15 cellular contexts compared by ENCODE assay signal in the genomic region with DNA sequence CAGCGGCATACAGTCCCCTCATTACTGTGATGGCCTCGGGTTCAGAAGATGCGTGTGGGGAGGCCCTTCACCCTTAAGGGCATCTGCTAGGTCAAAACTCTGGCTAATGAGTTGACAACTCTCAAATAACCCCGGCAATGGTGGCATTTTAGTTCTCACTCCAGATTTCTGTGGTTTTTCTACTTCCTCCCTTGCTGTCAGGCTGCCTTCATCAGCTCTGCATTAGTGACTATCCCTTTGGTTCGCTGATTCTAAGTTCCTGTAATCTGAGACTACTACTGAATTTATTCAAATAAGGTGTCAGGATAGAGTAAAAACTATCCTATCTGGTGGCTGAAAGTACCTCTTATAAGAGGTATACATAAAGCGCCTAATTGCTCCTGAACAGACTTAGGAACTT.
DNase-seq lines count a peak whose midpoint lies in the region; ATAC-seq, FAIRE-seq and TF ChIP-seq lines count a peak whose summit lies in the region.
"Had no signal": no experiment of that assay in that cellular context is flagged by ENCODE, and none has a peak within 500 bp of the region (broad histone marks: within the 10 kb centered on the region; RNA-seq: fewer than 3 reads in every experiment).

No MANE protein-coding gene starts in this region.

- H3K36me3 Mint-ChIP-seq in nephron progenitor cell (ENCODE audit: low read depth), result no peaks in the 10 kb centered on the region

- H3K4me3 Mint-ChIP-seq in nephron progenitor cell, result no peak overlapping the region

- WGBS in prostate gland, result 78% methylated on average over 6 of the region's 6 CpGs
- 68 to 75% (median 71%) methylated on average over 6 of the region's 6 CpGs for WGBS in small intestine, 3 donors

- no peak for TF ChIP-seq CTCF in nephron progenitor cell (IDR thresholded peaks at IDR 0.05)
- TF ChIP-seq CTCF in prostate gland (IDR thresholded peaks at IDR 0.05), result no peak

- no peaks in the 10 kb centered on the region for H3K9me3 Mint-ChIP-seq in nephron progenitor cell

- peaks cover 24% of the 10 kb centered on the region for H3K4me1 Mint-ChIP-seq in nephron progenitor cell

- no peak for FAIRE-seq in small intestine (lab: Jason Lieb, UNC)

- H3K4me1 ChIP-seq in prostate gland (replicated peaks) (no peaks in the 10 kb centered on the region), small intestine (ENCODE audit: control insufficient read depth in 2 of 2, insufficient read depth in 1 of 2, low read depth in 1 of 2, low read length in 1 of 2) (no peaks in the 10 kb centered on the region)
- H3K4me1 ChIP-seq: psoas muscle had no signal

- no peak for TF ChIP-seq POLR2A in prostate gland (IDR thresholded peaks at IDR 0.05)

- no peaks in the 10 kb centered on the region for H3K36me3 ChIP-seq in prostate gland
- H3K36me3 ChIP-seq in small intestine (ENCODE audit: control insufficient read depth in 2 of 2, insufficient read depth in 2 of 2, low read length in 2 of 2), result no peaks in the 10 kb centered on the region

- intact Hi-C loops in prostate gland (cut with DNase I), result no loop called here

- H3K27ac ChIP-seq in prostate gland (no peak overlapping the region), small intestine (ENCODE audit: low read depth in 1 of 2, low read length in 1 of 2) (no peak overlapping the region)
- H3K27ac ChIP-seq: 22Rv1, epithelial cell of prostate, psoas muscle had no signal

- H3K27me3 Mint-ChIP-seq in nephron progenitor cell (ENCODE audit: low read depth, poor library complexity), result no peaks in the 10 kb centered on the region

- H3K9me3 ChIP-seq in prostate gland (no peaks in the 10 kb centered on the region), small intestine (ENCODE audit: control insufficient read depth, low read depth) (no peaks in the 10 kb centered on the region)
- H3K9me3 ChIP-seq: psoas muscle had no signal

- no peaks in the 10 kb centered on the region for H3K27me3 ChIP-seq in prostate gland (replicated peaks; ENCODE audit: insufficient read depth)
- peaks cover 0 to 2% of the 10 kb centered on the region in 2 donors for H3K27me3 ChIP-seq in small intestine (ENCODE audit: control insufficient read depth in 2 of 2, insufficient read depth in 2 of 2, low read length in 2 of 2)

- DNase-seq in NCI-H2107 treated with DMSO at 0.1 percent for 48 hours (lab: John Stamatoyannopoulos, UW; ENCODE audit: unreplicated experiment) (peak; percentile 12), NCI-H2107 (lab: John Stamatoyannopoulos, UW) (no peak), NAMALWA (ENCODE audit: low spot score) (peak; percentile 2), nephron progenitor cell (no peak), prostate gland (ENCODE audit: low spot score) (no peak), ecto neural progenitor cell (ENCODE audit: low spot score) (no peak), small intestine (no peak)
- DNase-seq: activated T-cell treated with anti-CD3 and anti-CD28 coated beads for 4 hours; anterior cingulate cortex; KG1; psoas muscle; stimulated activated CD4-positive, alpha-beta T cell treated with anti-CD3 and anti-CD28 coated beads, Interleukin-4, amount 100 ng/mL, for 4 hours had no signal

- peak overlapping the region; percentile 65 for H3K27ac Mint-ChIP-seq in nephron progenitor cell

- peak; percentile 34 for ATAC-seq in HG03060 (IDR thresholded peaks at IDR 0.05; ENCODE audit: low read depth, unreplicated experiment)
- ATAC-seq: psoas muscle had no signal

- no peak overlapping the region for H3K4me3 ChIP-seq in prostate gland
- no peak overlapping the region for H3K4me3 ChIP-seq in small intestine (ENCODE audit: low read depth in 1 of 2, low read length in 2 of 2)
- H3K4me3 ChIP-seq: psoas muscle had no signal

Comparison
In these comparisons a context has a peak if more than half of its experiments do, and no peak if none do; other contexts are left out.
1. DNase-seq: peak in NCI-H2107 treated with DMSO at 0.1 percent for 48 hours (single experiment) and NAMALWA (single experiment); none in NCI-H2107 (single experiment), nephron progenitor cell (single experiment), prostate gland (single experiment), ecto neural progenitor cell (single experiment) and small intestine (single experiment).